ENCODE assay signal across 8 cellular contexts in the genomic region with DNA sequence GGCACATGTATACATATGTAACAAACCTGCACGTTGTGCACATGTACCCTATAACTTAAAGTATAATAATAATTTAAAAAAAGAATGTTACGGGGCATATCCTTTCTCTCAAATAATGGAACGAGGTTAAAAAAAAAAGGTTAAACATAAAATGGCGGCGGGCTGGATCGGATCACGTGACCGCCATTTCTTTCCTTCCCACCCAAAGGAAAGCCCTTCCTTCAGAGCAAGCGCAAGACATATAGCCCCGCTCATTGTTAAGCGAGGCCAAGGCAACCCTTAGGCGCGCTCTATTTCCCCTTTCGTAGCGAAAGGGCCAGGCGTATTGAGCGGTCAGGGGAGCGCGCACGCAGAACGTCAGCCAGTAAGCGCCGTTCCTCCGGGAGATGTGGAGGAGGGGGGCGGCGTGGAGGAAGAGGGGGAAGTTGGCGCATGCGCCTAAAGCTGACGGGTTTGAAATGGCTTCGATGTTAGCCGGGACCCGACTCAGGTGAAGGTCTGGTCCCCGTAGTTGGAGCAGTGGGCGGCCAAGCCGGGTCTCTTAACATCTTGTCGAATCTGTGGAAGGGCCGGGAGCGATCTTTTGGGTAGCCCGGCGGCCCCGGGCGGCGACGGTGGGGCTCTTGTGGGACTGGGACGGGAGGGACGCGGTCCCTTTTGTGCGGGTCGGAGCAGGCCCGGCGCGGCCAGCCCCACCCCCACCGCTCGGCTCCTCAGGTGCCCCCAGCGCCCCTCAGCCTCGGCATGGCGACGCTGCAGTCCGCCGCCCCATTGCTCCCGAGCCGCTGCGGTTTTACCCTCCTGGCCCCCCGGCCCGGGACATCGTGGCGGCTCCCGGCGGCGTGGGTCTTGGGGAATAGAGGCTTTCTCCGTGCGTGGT. TPM values are rescaled to one million over a fixed set of nuclear protein-coding genes. Genes with fewer than 3 reads are reported as not detected.
DNase-seq lines count a peak whose midpoint lies in the region; ATAC-seq and TF ChIP-seq lines count a peak whose summit lies in the region.

A gene with protein sequence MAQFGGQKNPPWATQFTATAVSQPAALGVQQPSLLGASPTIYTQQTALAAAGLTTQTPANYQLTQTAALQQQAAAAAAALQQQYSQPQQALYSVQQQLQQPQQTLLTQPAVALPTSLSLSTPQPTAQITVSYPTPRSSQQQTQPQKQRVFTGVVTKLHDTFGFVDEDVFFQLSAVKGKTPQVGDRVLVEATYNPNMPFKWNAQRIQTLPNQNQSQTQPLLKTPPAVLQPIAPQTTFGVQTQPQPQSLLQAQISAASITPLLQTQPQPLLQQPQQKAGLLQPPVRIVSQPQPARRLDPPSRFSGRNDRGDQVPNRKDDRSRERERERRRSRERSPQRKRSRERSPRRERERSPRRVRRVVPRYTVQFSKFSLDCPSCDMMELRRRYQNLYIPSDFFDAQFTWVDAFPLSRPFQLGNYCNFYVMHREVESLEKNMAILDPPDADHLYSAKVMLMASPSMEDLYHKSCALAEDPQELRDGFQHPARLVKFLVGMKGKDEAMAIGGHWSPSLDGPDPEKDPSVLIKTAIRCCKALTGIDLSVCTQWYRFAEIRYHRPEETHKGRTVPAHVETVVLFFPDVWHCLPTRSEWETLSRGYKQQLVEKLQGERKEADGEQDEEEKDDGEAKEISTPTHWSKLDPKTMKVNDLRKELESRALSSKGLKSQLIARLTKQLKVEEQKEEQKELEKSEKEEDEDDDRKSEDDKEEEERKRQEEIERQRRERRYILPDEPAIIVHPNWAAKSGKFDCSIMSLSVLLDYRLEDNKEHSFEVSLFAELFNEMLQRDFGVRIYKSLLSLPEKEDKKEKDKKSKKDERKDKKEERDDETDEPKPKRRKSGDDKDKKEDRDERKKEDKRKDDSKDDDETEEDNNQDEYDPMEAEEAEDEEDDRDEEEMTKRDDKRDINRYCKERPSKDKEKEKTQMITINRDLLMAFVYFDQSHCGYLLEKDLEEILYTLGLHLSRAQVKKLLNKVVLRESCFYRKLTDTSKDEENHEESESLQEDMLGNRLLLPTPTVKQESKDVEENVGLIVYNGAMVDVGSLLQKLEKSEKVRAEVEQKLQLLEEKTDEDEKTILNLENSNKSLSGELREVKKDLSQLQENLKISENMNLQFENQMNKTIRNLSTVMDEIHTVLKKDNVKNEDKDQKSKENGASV (plus strand): TSS at position 447 of the 880 bp plus-strand sequence. CDS start 1,266 bp downstream, outside the sequence.

- H3K27me3 Mint-ChIP-seq in activated T-cell treated with anti-CD3 and anti-CD28 coated beads, Interleukin-2, amount 50 U/mL, for 24 hours: no peaks in the 10 kb centered on the region

- peak; percentile 98 for DNase-seq in DMS153 treated with DMSO at 0.1 percent for 48 hours (lab: John Stamatoyannopoulos, UW; ENCODE audit: unreplicated experiment)
- DNase-seq in KBM-7: peak; percentile 99
- DNase-seq in activated T-cell treated with anti-CD3 and anti-CD28 coated beads, Interleukin-2, amount 50 U/mL, for 24 hours: peak; percentile 96
- peak; percentile 67 for DNase-seq in epithelial cell of proximal tubule (ENCODE audit: low read depth)
- DNase-seq in mucosa of gallbladder (ENCODE audit: low spot score): peak; percentile 97
- peak; percentile 92 to 96 for DNase-seq in stimulated activated CD8-positive, alpha-beta memory T cell treated with anti-CD3 and anti-CD28 coated beads, Interleukin-4, amount 100 ng/mL, for 4 hours (ENCODE audit: low read depth in 2 of 2, low spot score in 1 of 2)

- peaks cover 17% of the 10 kb centered on the region for H3K4me1 Mint-ChIP-seq in activated T-cell treated with anti-CD3 and anti-CD28 coated beads, Interleukin-2, amount 50 U/mL, for 24 hours (ENCODE audit: low read depth)

- H3K4me3 ChIP-seq in epithelial cell of proximal tubule (ENCODE audit: low read depth, low read length): peak within 1 kb of the TSS; percentile 86

- H3K36me3 Mint-ChIP-seq in activated T-cell treated with anti-CD3 and anti-CD28 coated beads, Interleukin-2, amount 50 U/mL, for 24 hours (ENCODE audit: low read depth): peaks cover 45% of the 10 kb centered on the region

- peak; percentile 97 for ATAC-seq in GM21717 (IDR thresholded peaks at IDR 0.05; ENCODE audit: unreplicated experiment)

- in situ Hi-C loops in KBM-7 (cut with MboI; ENCODE audit: low pct_unique_long_range_greater_than_20kb, low sequenced_read_pairs): no loop called here

- H3K9me3 Mint-ChIP-seq in activated T-cell treated with anti-CD3 and anti-CD28 coated beads, Interleukin-2, amount 50 U/mL, for 24 hours: no peaks in the 10 kb centered on the region

- H3K27ac Mint-ChIP-seq in activated T-cell treated with anti-CD3 and anti-CD28 coated beads, Interleukin-2, amount 50 U/mL, for 24 hours: peak within 1 kb of the TSS; percentile 99

- TF ChIP-seq CTCF in epithelial cell of proximal tubule (conservative IDR thresholded peaks at IDR 0.05; ENCODE audit: low read depth, low read length): no peak

- H3K4me3 Mint-ChIP-seq in activated T-cell treated with anti-CD3 and anti-CD28 coated beads, Interleukin-2, amount 50 U/mL, for 24 hours: peak within 1 kb of the TSS; percentile 96

TF ChIP-seq in PFSK-1, 5 proteins besides CTCF, POLR2A, EP300 and RAD21:
- TF ChIP-seq, protein P1, sequence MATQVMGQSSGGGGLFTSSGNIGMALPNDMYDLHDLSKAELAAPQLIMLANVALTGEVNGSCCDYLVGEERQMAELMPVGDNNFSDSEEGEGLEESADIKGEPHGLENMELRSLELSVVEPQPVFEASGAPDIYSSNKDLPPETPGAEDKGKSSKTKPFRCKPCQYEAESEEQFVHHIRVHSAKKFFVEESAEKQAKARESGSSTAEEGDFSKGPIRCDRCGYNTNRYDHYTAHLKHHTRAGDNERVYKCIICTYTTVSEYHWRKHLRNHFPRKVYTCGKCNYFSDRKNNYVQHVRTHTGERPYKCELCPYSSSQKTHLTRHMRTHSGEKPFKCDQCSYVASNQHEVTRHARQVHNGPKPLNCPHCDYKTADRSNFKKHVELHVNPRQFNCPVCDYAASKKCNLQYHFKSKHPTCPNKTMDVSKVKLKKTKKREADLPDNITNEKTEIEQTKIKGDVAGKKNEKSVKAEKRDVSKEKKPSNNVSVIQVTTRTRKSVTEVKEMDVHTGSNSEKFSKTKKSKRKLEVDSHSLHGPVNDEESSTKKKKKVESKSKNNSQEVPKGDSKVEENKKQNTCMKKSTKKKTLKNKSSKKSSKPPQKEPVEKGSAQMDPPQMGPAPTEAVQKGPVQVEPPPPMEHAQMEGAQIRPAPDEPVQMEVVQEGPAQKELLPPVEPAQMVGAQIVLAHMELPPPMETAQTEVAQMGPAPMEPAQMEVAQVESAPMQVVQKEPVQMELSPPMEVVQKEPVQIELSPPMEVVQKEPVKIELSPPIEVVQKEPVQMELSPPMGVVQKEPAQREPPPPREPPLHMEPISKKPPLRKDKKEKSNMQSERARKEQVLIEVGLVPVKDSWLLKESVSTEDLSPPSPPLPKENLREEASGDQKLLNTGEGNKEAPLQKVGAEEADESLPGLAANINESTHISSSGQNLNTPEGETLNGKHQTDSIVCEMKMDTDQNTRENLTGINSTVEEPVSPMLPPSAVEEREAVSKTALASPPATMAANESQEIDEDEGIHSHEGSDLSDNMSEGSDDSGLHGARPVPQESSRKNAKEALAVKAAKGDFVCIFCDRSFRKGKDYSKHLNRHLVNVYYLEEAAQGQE (IDR thresholded peaks at IDR 0.05; ENCODE audit: insufficient read depth in 1 of 2, low read depth in 2 of 2, low read length in 2 of 2): no peak; a peak in 1 of 4 replicates
- TF ChIP-seq SIN3A (IDR thresholded peaks at IDR 0.05; ENCODE audit: borderline replicate concordance, insufficient read depth, low read length) (peak; percentile 8; the same call in 1 of the 2 replicates), TAF1 (IDR thresholded peaks at IDR 0.05; ENCODE audit: borderline replicate concordance, insufficient read depth, low read length) (peak; percentile 85), POLR2AphosphoS5 (IDR thresholded peaks at IDR 0.05; ENCODE audit: low read depth, low read length) (peak; percentile 84), FOXP2 (optimal IDR thresholded peaks at IDR 0.05; ENCODE audit: borderline replicate concordance, extremely low read depth, extremely low read length, insufficient read depth) (peak; percentile 18)

RNA-seq across cellular contexts. Expression of the gene that starts here (rescaled TPM):
- 33.2 TPM for polyA plus RNA-seq in PFSK-1 (2012; ENCODE audit: insufficient read length, low read depth)
- 45.1 and 63.2 TPM in 2 replicates for total RNA-seq in epithelial cell of proximal tubule
- total RNA-seq in mucosa of gallbladder: 48.1 TPM

Comparison
In these comparisons a context has a peak if more than half of its experiments do, and no peak if none do; other contexts are left out.
1. Peak in every context shown above with its lines: DNase-seq, ATAC-seq and H3K4me3 ChIP-seq.